In genomic region chr14:101032433-101032832, GRCh38 we compare ENCODE assay signal across 28 cellular contexts.
"Had no signal": no experiment of that assay in that cellular context is flagged by ENCODE, and none has a peak within 500 bp of the region (broad histone marks: within the 10 kb centered on the region; RNA-seq: fewer than 3 reads in every experiment).

No MANE protein-coding gene starts in this region.

- H3K27me3 ChIP-seq: adrenal gland, SJSA1 had no signal

- H3K4me3 ChIP-seq: adrenal gland, SJSA1 had no signal

- H3K9me3 Mint-ChIP-seq: activated CD4-positive, alpha-beta T cell treated with anti-CD3 and anti-CD28 coated beads, Interleukin-2, amount 10 ng/mL, durations not matched to agents 24 days and 14 days; activated CD8-positive, alpha-beta T cell treated with anti-CD3 and anti-CD28 coated beads for 36 hours; activated naive CD4-positive, alpha-beta T cell treated with anti-CD3 and anti-CD28 coated beads, Interleukin-2, amount 50 U/mL, for 24 hours; activated T-cell treated with anti-CD3 and anti-CD28 coated beads, Interleukin-2, amount 50 U/mL, for 72 hours; activated T-helper 17 cell treated with anti-CD3 and anti-CD28 coated beads, Interleukin-2, amount 50 U/mL, for 72 hours; T-helper 1 cell treated with Interleukin-12 subunit alpha and Interleukin-12 subunit beta and Interleukin-4 antibody, amounts not matched to agents 30 μg/mL and 1 μg/mL, for 36 hours; T-helper 2 cell treated with Interferon-gamma antibody and Interleukin-4, amounts not matched to agents 5 μg/mL and 100 μg/mL, for 36 hours had no signal

- H3K27ac Mint-ChIP-seq: activated CD4-positive, alpha-beta T cell treated with anti-CD3 and anti-CD28 coated beads, Interleukin-2, amount 10 ng/mL, durations not matched to agents 24 days and 14 days; activated CD8-positive, alpha-beta T cell treated with anti-CD3 and anti-CD28 coated beads for 36 hours; activated naive CD4-positive, alpha-beta T cell treated with anti-CD3 and anti-CD28 coated beads, Interleukin-2, amount 50 U/mL, for 24 hours; activated T-cell treated with anti-CD3 and anti-CD28 coated beads, Interleukin-2, amount 50 U/mL, for 72 hours; activated T-helper 17 cell treated with anti-CD3 and anti-CD28 coated beads, Interleukin-2, amount 50 U/mL, for 72 hours; brain; T-helper 1 cell treated with Interleukin-12 subunit alpha and Interleukin-12 subunit beta and Interleukin-4 antibody, amounts not matched to agents 30 μg/mL and 1 μg/mL, for 36 hours; T-helper 2 cell treated with Interferon-gamma antibody and Interleukin-4, amounts not matched to agents 5 μg/mL and 100 μg/mL, for 36 hours had no signal

- FAIRE-seq: astrocyte, TTC549 had no signal

- H3K36me3 Mint-ChIP-seq: activated naive CD4-positive, alpha-beta T cell treated with anti-CD3 and anti-CD28 coated beads, Interleukin-2, amount 50 U/mL, for 24 hours; brain had no signal

- H3K27me3 Mint-ChIP-seq: activated CD4-positive, alpha-beta T cell treated with anti-CD3 and anti-CD28 coated beads, Interleukin-2, amount 10 ng/mL, durations not matched to agents 24 days and 14 days; activated CD8-positive, alpha-beta T cell treated with anti-CD3 and anti-CD28 coated beads for 36 hours had no signal

- H3K4me1 Mint-ChIP-seq: activated CD4-positive, alpha-beta T cell treated with anti-CD3 and anti-CD28 coated beads, Interleukin-2, amount 10 ng/mL, durations not matched to agents 24 days and 14 days; activated naive CD4-positive, alpha-beta T cell treated with anti-CD3 and anti-CD28 coated beads, Interleukin-2, amount 50 U/mL, for 24 hours; activated T-helper 17 cell treated with anti-CD3 and anti-CD28 coated beads, Interleukin-2, amount 50 U/mL, for 72 hours; brain had no signal

- DNase-seq: activated CD4-positive, alpha-beta T cell treated with anti-CD3 and anti-CD28 coated beads, Interleukin-2, amount 10 ng/mL, durations not matched to agents 24 days and 14 days; activated CD4-positive, alpha-beta T cell treated with anti-CD3 and anti-CD28 coated beads, Interleukin-2, amount 50 U/mL, for 4 hours; activated CD8-positive, alpha-beta T cell treated with anti-CD3 and anti-CD28 coated beads for 36 hours; activated naive CD4-positive, alpha-beta T cell; activated T-cell treated with anti-CD3 and anti-CD28 coated beads, Interleukin-2, amount 50 U/mL, for 1 hour; activated T-cell treated with anti-CD3 and anti-CD28 coated beads, Interleukin-2, amount 50 U/mL, for 72 hours; central memory CD4-positive, alpha-beta T cell; NCI-H1048; NCI-H1105 treated with DMSO at 0.1 percent for 48 hours; NCI-H1436; NCI-H1694; NCI-H1930; NCI-H2081 treated with DMSO at 0.1 percent for 48 hours; NCI-H226; NCI-H446 treated with DMSO at 0.1 percent for 48 hours; NCI-H524; SHP77 treated with DMSO at 0.1 percent for 48 hours; SK-N-SH had no signal

- H3K4me3 Mint-ChIP-seq: activated CD4-positive, alpha-beta T cell treated with anti-CD3 and anti-CD28 coated beads, Interleukin-2, amount 10 ng/mL, durations not matched to agents 24 days and 14 days; activated CD8-positive, alpha-beta T cell treated with anti-CD3 and anti-CD28 coated beads for 36 hours; activated naive CD4-positive, alpha-beta T cell treated with anti-CD3 and anti-CD28 coated beads, Interleukin-2, amount 50 U/mL, for 24 hours; activated T-cell treated with anti-CD3 and anti-CD28 coated beads, Interleukin-2, amount 50 U/mL, for 72 hours; activated T-helper 17 cell treated with anti-CD3 and anti-CD28 coated beads, Interleukin-2, amount 50 U/mL, for 72 hours; brain; T-helper 1 cell treated with Interleukin-12 subunit alpha and Interleukin-12 subunit beta and Interleukin-4 antibody, amounts not matched to agents 30 μg/mL and 1 μg/mL, for 36 hours; T-helper 2 cell treated with Interferon-gamma antibody and Interleukin-4, amounts not matched to agents 5 μg/mL and 100 μg/mL, for 36 hours had no signal

- H3K27ac ChIP-seq: adrenal gland, SJSA1 had no signal

- H3K9ac ChIP-seq: SK-N-SH had no signal

- H3K9me3 ChIP-seq: adrenal gland, SJSA1, SK-N-SH had no signal

- ATAC-seq: activated CD8-positive, alpha-beta T cell treated with anti-CD3 and anti-CD28 coated beads for 36 hours; activated T-cell treated with anti-CD3 and anti-CD28 coated beads, Interleukin-2, amount 50 U/mL, for 72 hours; activated T-helper 17 cell treated with anti-CD3 and anti-CD28 coated beads, Interleukin-2, amount 50 U/mL, for 72 hours; Panc1 had no signal

- H3K4me1 ChIP-seq: adrenal gland, SJSA1 had no signal
